13 cellular contexts compared by ENCODE assay signal in the genomic region with DNA sequence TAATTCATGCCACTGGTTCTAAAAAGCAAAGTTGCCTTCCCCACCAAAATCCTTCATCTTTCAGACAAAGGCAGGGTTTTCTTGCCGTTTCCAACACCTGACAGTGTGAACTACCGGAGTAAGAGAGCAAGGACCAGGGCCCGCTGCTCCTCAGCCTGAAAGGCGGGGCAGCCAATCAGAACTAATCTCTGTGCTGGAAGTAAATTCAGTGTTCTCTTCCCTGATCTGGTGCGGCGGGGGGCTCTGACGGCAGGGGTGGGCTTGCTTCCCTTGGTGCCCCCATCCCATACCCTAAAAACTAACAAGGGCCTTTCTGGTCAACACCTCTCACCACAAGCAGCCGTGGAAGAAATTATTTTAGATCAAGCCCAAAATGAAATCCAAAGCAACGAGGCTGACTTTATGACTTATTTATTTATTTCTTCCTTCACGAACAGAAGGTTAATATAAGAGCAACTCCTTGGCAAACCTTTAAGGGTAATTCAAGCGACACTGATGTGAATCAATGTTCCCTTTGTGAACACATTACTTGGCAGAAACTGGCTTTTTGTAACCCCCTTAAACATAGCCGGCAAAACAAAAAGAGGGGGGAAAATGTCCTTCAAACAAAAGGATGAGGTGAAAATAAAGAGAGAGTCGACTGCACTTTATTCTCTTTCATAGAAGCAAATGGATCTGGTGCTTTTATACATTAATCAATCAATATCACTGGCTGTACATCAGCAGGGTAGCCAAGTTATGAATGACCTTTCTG.
A peak's percentile ranks its signal among the peaks of the same experiment; 100 is the strongest.
DNase-seq lines count a peak whose midpoint lies in the region; ATAC-seq and TF ChIP-seq lines count a peak whose summit lies in the region.
"Had no signal": no experiment of that assay in that cellular context is flagged by ENCODE, and none has a peak within 500 bp of the region (broad histone marks: within the 10 kb centered on the region; RNA-seq: fewer than 3 reads in every experiment).

No MANE protein-coding gene starts in this region.

- DNase-seq in HFFc6 (no peak), chondrocyte (ENCODE audit: low spot score) (peak; percentile 52), T-helper 1 cell (no peak), T1000 (lab: John Stamatoyannopoulos, UW) (no peak), T-cell (no peak)
- DNase-seq in stimulated activated CD4-positive, alpha-beta T cell treated with anti-CD3 and anti-CD28 coated beads, Interleukin-4, amount 100 ng/mL, for 4 hours, result no peak
- DNase-seq: activated CD8-positive, alpha-beta T cell treated with anti-CD3 and anti-CD28 coated beads for 36 hours; effector CD8-positive, alpha-beta T cell; NCI-H524 had no signal

- H3K36me3 ChIP-seq in muscle layer of duodenum (ENCODE audit: control insufficient read depth in 1 of 2, insufficient read depth in 2 of 2, low read length in 2 of 2), result no peaks in the 10 kb centered on the region
- no peaks in the 10 kb centered on the region for H3K36me3 ChIP-seq in stomach smooth muscle (ENCODE audit: control insufficient read depth in 2 of 2, insufficient read depth in 2 of 2, low read length in 2 of 2)

- no peak for TF ChIP-seq CTCF in HFFc6 (IDR thresholded peaks at IDR 0.05)
- TF ChIP-seq CTCF in chondrocyte (IDR thresholded peaks at IDR 0.05), result no peak

- CTCF ChIA-PET in T-cell (lab: Charles Lee), result no interaction called here

- H3K9me3 Mint-ChIP-seq in HFFc6 (no peaks in the 10 kb centered on the region), chondrocyte (ENCODE audit: low read depth) (no peaks in the 10 kb centered on the region), T-cell (no peaks in the 10 kb centered on the region)
- H3K9me3 Mint-ChIP-seq: activated CD8-positive, alpha-beta T cell treated with anti-CD3 and anti-CD28 coated beads for 36 hours; activated T-helper 2 cell treated with anti-CD3 and anti-CD28 coated beads, Interferon-gamma antibody, Interleukin-2, Interleukin-4, amounts not matched to agents 10 μg/mL and 5 μg/mL and 100 μg/mL, durations not matched to agents 14 hours and 24 hours and 36 hours; natural killer cell treated with Interleukin-12 subunit alpha and Interleukin-12 subunit beta and Interleukin-15 and Interleukin-18, amount 100 ng/mL, for 72 hours had no signal

- H3K27me3 ChIP-seq in muscle layer of duodenum (ENCODE audit: low read depth, low read length) (no peaks in the 10 kb centered on the region), stomach smooth muscle (ENCODE audit: control insufficient read depth in 1 of 2, insufficient read depth in 2 of 2, low read length in 2 of 2) (no peaks in the 10 kb centered on the region)

- H3K27ac ChIP-seq in muscle layer of duodenum (ENCODE audit: low read length) (peak overlapping the region; percentile 24), stomach smooth muscle (ENCODE audit: low read length) (peak overlapping the region; percentile 89)

- no peak overlapping the region for H3K4me3 Mint-ChIP-seq in HFFc6
- H3K4me3 Mint-ChIP-seq in chondrocyte (ENCODE audit: unreplicated experiment), result peak overlapping the region; percentile 55
- H3K4me3 Mint-ChIP-seq in T-cell, result no peak overlapping the region
- H3K4me3 Mint-ChIP-seq: activated CD8-positive, alpha-beta T cell treated with anti-CD3 and anti-CD28 coated beads for 36 hours; natural killer cell treated with Interleukin-12 subunit alpha and Interleukin-12 subunit beta and Interleukin-15 and Interleukin-18, amount 100 ng/mL, for 72 hours had no signal

- no peak for ATAC-seq in T-cell (replicated peaks in 1 of 4)
- ATAC-seq: activated CD8-positive, alpha-beta T cell treated with anti-CD3 and anti-CD28 coated beads for 36 hours; natural killer cell treated with Interleukin-12 subunit alpha and Interleukin-12 subunit beta and Interleukin-15 and Interleukin-18, amount 100 ng/mL, for 72 hours had no signal

- POLR2A ChIA-PET in T-cell (lab: Charles Lee), result no interaction called here

- H3K36me3 Mint-ChIP-seq in HFFc6 (ENCODE audit: low read depth) (peaks cover 17% of the 10 kb centered on the region), chondrocyte (ENCODE audit: low read depth) (peaks cover 13% of the 10 kb centered on the region), T-cell (no peaks in the 10 kb centered on the region)
- H3K36me3 Mint-ChIP-seq: natural killer cell treated with Interleukin-12 subunit alpha and Interleukin-12 subunit beta and Interleukin-15 and Interleukin-18, amount 100 ng/mL, for 72 hours had no signal

- H3K4me1 Mint-ChIP-seq in HFFc6 (ENCODE audit: low read depth) (peaks cover 28% of the 10 kb centered on the region), chondrocyte (ENCODE audit: low read depth) (peaks cover 76% of the 10 kb centered on the region), T-cell (peaks cover 0 to 4% (median 0%) of the 10 kb centered on the region in 3 donors)

- no peaks in the 10 kb centered on the region for H3K9me3 ChIP-seq in muscle layer of duodenum (ENCODE audit: control insufficient read depth in 1 of 2, low read length in 2 of 2)
- H3K9me3 ChIP-seq in stomach smooth muscle (ENCODE audit: control insufficient read depth in 2 of 2, low read length in 2 of 2), result no peaks in the 10 kb centered on the region

- peak overlapping the region; percentile 37 to 51 for H3K9ac ChIP-seq in stomach smooth muscle (ENCODE audit: low read length in 2 of 2)

- H3K4me1 ChIP-seq in muscle layer of duodenum (ENCODE audit: control insufficient read depth in 1 of 2, insufficient read depth in 2 of 2, low read length in 2 of 2), result peaks cover 0 to 11% of the 10 kb centered on the region in 2 donors
- H3K4me1 ChIP-seq in stomach smooth muscle (ENCODE audit: control insufficient read depth, insufficient read depth, low read length), result peaks cover 23% of the 10 kb centered on the region

- peak overlapping the region; percentile 70; the same call in 1 of the 2 replicates for H3K27ac Mint-ChIP-seq in HFFc6
- H3K27ac Mint-ChIP-seq in chondrocyte (ENCODE audit: unreplicated experiment), result peak overlapping the region; percentile 98
- no peak overlapping the region for H3K27ac Mint-ChIP-seq in T-cell
- H3K27ac Mint-ChIP-seq: activated CD8-positive, alpha-beta T cell treated with anti-CD3 and anti-CD28 coated beads for 36 hours; activated T-helper 2 cell treated with anti-CD3 and anti-CD28 coated beads, Interferon-gamma antibody, Interleukin-2, Interleukin-4, amounts not matched to agents 10 μg/mL and 5 μg/mL and 100 μg/mL, durations not matched to agents 14 hours and 24 hours and 36 hours; natural killer cell treated with Interleukin-12 subunit alpha and Interleukin-12 subunit beta and Interleukin-15 and Interleukin-18, amount 100 ng/mL, for 72 hours had no signal

- H3K4me3 ChIP-seq in muscle layer of duodenum (ENCODE audit: low read depth in 1 of 2, low read length in 2 of 2) (no peak overlapping the region), stomach smooth muscle (ENCODE audit: low read length in 2 of 2) (peak overlapping the region; percentile 44 to 56)

- H3K27me3 Mint-ChIP-seq in HFFc6 (ENCODE audit: insufficient read depth) (peaks cover 3% of the 10 kb centered on the region), chondrocyte (ENCODE audit: low read depth) (no peaks in the 10 kb centered on the region), T-cell (peaks cover 6% of the 10 kb centered on the region in 2 donors)
- H3K27me3 Mint-ChIP-seq: activated CD8-positive, alpha-beta T cell treated with anti-CD3 and anti-CD28 coated beads for 36 hours had no signal

Comparison
In these comparisons a context has a peak if more than half of its experiments do, and no peak if none do; other contexts are left out.
1. H3K27ac Mint-ChIP-seq: peak in HFFc6 (single experiment) and chondrocyte (single experiment); none in T-cell (0 of 2).
2. H3K4me3 ChIP-seq: peak in stomach smooth muscle (2 of 2); none in muscle layer of duodenum (0 of 2).